Comparison of ENCODE assay signal across 24 cellular contexts in the genomic region with DNA sequence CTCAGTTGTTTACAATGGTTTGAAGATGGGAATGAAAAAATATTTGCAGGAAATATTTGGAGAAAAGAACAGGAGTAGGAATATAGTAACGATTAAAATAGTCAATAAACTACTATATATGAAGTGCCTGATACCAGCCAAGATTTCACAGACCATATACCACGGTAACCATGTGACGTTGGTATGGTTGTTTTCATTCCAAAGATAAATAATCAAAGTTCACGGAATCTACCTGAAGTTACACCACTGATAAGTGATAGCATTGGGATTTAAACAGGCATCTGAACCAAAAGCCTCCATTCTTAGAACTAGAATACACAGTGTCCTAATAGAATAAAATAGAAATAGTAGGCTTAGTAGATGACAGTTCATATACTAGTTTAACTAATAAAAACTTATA.
"Had no signal": no experiment of that assay in that cellular context is flagged by ENCODE, and none has a peak within 500 bp of the region (broad histone marks: within the 10 kb centered on the region; RNA-seq: fewer than 3 reads in every experiment).

No MANE protein-coding gene starts in this region.

- DNase-seq: activated CD4-positive, alpha-beta T cell treated with anti-CD3 and anti-CD28 coated beads for 4 hours; activated CD4-positive, alpha-beta T cell treated with anti-CD3 and anti-CD28 coated beads, Interleukin-2, amount 50 U/mL, for 4 hours; activated CD8-positive, alpha-beta T cell treated with anti-CD3 and anti-CD28 coated beads, Interleukin-2, amount 10 ng/mL, durations not matched to agents 7 days and 5 days; activated effector memory CD4-positive, alpha-beta T cell treated with Interleukin-2 at 50 U/mL for 16 hours; activated naive CD4-positive, alpha-beta T cell; activated T-cell treated with anti-CD3 and anti-CD28 coated beads, Interleukin-2, amount 50 U/mL, for 24 hours; aorta; caudate nucleus; NCI-H1092; NCI-H2029; NCI-H2107; NCI-H2171 treated with DMSO at 0.1 percent for 48 hours; NCI-H345; NCI-H510A; NCI-H526 treated with DMSO at 0.1 percent for 48 hours; NCI-H82; NK-92 treated with Interleukin-12 subunit alpha and Interleukin-12 subunit beta, amount 100 ng/mL, for 24 hours; RPMI8226; T-cell had no signal

- H3K9me3 ChIP-seq: breast epithelium had no signal

- H3K4me1 ChIP-seq: breast epithelium had no signal

- H3K36me3 ChIP-seq: breast epithelium had no signal

- H3K27me3 ChIP-seq: breast epithelium had no signal

- ATAC-seq: activated CD8-positive, alpha-beta T cell treated with anti-CD3 and anti-CD28 coated beads, Interleukin-2, amount 10 ng/mL, durations not matched to agents 7 days and 5 days; Panc1; Right ventricle myocardium inferior; T-cell had no signal

- H3K27ac ChIP-seq: breast epithelium, SK-N-MC, VCaP had no signal

- H3K4me3 ChIP-seq: breast epithelium, SK-N-MC had no signal
